Comparison of ENCODE assay signal across 1 cellular context in genomic region chr1:46306159-46306530, GRCh38.
TF ChIP-seq lines count a peak whose summit lies in the region.

No MANE protein-coding gene starts in this region.

TF ChIP-seq in SK-N-SH treated with all-trans-retinoic acid at 6 μM for 48 hours, 23 proteins besides CTCF, POLR2A, EP300 and RAD21 (continued from another document):
- TF ChIP-seq POU6F1 (CRISPR knock-in tag; IDR thresholded peaks at IDR 0.05; ENCODE audit: borderline replicate concordance, low read depth) (no peak), ZFP3 (CRISPR knock-in tag; IDR thresholded peaks at IDR 0.05) (no peak), SNAI2 (CRISPR knock-in tag; IDR thresholded peaks at IDR 0.05) (no peak), ISL1 (CRISPR knock-in tag; IDR thresholded peaks at IDR 0.05) (no peak), TCF4 (CRISPR knock-in tag; IDR thresholded peaks at IDR 0.05; ENCODE audit: borderline replicate concordance) (no peak), BACH2 (CRISPR knock-in tag; IDR thresholded peaks at IDR 0.05; ENCODE audit: borderline replicate concordance) (no peak), PPARA (CRISPR knock-in tag; IDR thresholded peaks at IDR 0.05; ENCODE audit: borderline replicate concordance) (no peak), ARNTL (CRISPR knock-in tag; IDR thresholded peaks at IDR 0.05; ENCODE audit: borderline replicate concordance, low read depth) (no peak), ZNF8 (CRISPR knock-in tag; IDR thresholded peaks at IDR 0.05) (no peak)
- TF ChIP-seq, protein P1, sequence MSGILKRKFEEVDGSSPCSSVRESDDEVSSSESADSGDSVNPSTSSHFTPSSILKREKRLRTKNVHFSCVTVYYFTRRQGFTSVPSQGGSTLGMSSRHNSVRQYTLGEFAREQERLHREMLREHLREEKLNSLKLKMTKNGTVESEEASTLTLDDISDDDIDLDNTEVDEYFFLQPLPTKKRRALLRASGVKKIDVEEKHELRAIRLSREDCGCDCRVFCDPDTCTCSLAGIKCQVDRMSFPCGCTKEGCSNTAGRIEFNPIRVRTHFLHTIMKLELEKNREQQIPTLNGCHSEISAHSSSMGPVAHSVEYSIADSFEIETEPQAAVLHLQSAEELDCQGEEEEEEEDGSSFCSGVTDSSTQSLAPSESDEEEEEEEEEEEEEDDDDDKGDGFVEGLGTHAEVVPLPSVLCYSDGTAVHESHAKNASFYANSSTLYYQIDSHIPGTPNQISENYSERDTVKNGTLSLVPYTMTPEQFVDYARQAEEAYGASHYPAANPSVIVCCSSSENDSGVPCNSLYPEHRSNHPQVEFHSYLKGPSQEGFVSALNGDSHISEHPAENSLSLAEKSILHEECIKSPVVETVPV (CRISPR knock-in tag; IDR thresholded peaks at IDR 0.05), result no peak
- TF ChIP-seq, protein P2, sequence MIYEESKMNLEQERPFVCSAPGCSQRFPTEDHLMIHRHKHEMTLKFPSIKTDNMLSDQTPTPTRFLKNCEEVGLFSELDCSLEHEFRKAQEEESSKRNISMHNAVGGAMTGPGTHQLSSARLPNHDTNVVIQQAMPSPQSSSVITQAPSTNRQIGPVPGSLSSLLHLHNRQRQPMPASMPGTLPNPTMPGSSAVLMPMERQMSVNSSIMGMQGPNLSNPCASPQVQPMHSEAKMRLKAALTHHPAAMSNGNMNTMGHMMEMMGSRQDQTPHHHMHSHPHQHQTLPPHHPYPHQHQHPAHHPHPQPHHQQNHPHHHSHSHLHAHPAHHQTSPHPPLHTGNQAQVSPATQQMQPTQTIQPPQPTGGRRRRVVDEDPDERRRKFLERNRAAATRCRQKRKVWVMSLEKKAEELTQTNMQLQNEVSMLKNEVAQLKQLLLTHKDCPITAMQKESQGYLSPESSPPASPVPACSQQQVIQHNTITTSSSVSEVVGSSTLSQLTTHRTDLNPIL (CRISPR knock-in tag; IDR thresholded peaks at IDR 0.05; ENCODE audit: low read depth), result no peak
